ENCODE assay signal across 13 cellular contexts in the genomic region with DNA sequence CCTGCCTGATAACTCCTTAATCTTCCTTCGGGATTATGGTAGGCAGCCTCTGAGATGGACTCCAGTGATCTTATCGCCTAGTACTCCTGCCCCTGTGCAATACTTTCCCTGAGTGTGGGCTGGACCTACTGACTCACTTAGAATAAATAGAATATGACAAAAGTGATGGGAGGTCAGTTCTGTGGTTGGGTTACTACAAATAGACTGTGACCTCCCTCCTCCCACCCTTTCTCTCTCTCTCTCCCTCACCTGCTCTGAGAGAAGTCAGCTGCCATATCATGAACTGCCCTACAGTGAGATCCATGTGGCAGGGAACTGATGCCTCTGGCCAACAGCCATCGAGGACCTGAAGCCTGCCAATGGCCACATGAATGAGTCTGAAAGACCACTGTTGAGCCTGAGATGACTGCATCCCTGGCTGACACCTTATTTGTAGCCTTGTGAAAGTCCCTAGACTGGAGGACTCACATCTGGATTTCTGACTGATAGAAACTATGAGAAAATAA. TPM values are rescaled to one million over a fixed set of nuclear protein-coding genes. Genes with fewer than 3 reads are reported as not detected.
DNase-seq lines count a peak whose midpoint lies in the region; ATAC-seq lines count a peak whose summit lies in the region.
"Had no signal": no experiment of that assay in that cellular context is flagged by ENCODE, and none has a peak within 500 bp of the region (broad histone marks: within the 10 kb centered on the region; RNA-seq: fewer than 3 reads in every experiment).

No MANE protein-coding gene starts in this region.

- no peaks in the 10 kb centered on the region for H3K4me1 Mint-ChIP-seq in stimulated activated effector memory CD8-positive, alpha-beta T cell treated with anti-CD3 and anti-CD28 coated beads, Interleukin-12 subunit alpha, Interleukin-12 subunit beta, amount 100 ng/mL, for 72 hours
- H3K4me1 Mint-ChIP-seq in naive thymus-derived CD4-positive, alpha-beta T cell = no peaks in the 10 kb centered on the region

- CTCF ChIA-PET in naive thymus-derived CD4-positive, alpha-beta T cell (lab: Charles Lee) = no interaction called here

- no peak overlapping the region for H3K4me3 Mint-ChIP-seq in stimulated activated effector memory CD8-positive, alpha-beta T cell treated with anti-CD3 and anti-CD28 coated beads, Interleukin-12 subunit alpha, Interleukin-12 subunit beta, amount 100 ng/mL, for 72 hours
- no peak overlapping the region for H3K4me3 Mint-ChIP-seq in naive thymus-derived CD4-positive, alpha-beta T cell

- H3K4me1 ChIP-seq in naive thymus-derived CD4-positive, alpha-beta T cell (ENCODE audit: control insufficient read depth in 2 of 2, insufficient read depth in 2 of 2, low read length in 2 of 2) = no peaks in the 10 kb centered on the region
- H3K4me1 ChIP-seq: right lobe of liver had no signal

- peaks cover 0 to 6% of the 10 kb centered on the region in 2 donors for H3K27me3 ChIP-seq in naive thymus-derived CD4-positive, alpha-beta T cell (ENCODE audit: control insufficient read depth in 2 of 2, insufficient read depth in 2 of 2, low read length in 2 of 2)
- H3K27me3 ChIP-seq: right lobe of liver, tibial artery had no signal

- H3K9me3 Mint-ChIP-seq in stimulated activated effector memory CD8-positive, alpha-beta T cell treated with anti-CD3 and anti-CD28 coated beads, Interleukin-12 subunit alpha, Interleukin-12 subunit beta, amount 100 ng/mL, for 72 hours = no peaks in the 10 kb centered on the region
- H3K9me3 Mint-ChIP-seq in naive thymus-derived CD4-positive, alpha-beta T cell = no peaks in the 10 kb centered on the region
- H3K9me3 Mint-ChIP-seq: activated T-helper 2 cell treated with anti-CD3 and anti-CD28 coated beads, Interferon-gamma antibody, Interleukin-2, Interleukin-4, amounts not matched to agents 10 μg/mL and 5 μg/mL and 100 μg/mL, durations not matched to agents 14 hours and 24 hours and 36 hours had no signal

- H3K27ac Mint-ChIP-seq in stimulated activated effector memory CD8-positive, alpha-beta T cell treated with anti-CD3 and anti-CD28 coated beads, Interleukin-12 subunit alpha, Interleukin-12 subunit beta, amount 100 ng/mL, for 72 hours = no peak overlapping the region
- H3K27ac Mint-ChIP-seq in naive thymus-derived CD4-positive, alpha-beta T cell = no peak overlapping the region
- H3K27ac Mint-ChIP-seq: activated T-helper 2 cell treated with anti-CD3 and anti-CD28 coated beads, Interferon-gamma antibody, Interleukin-2, Interleukin-4, amounts not matched to agents 10 μg/mL and 5 μg/mL and 100 μg/mL, durations not matched to agents 14 hours and 24 hours and 36 hours had no signal

- DNase-seq in SIG-M5 treated with dmso at 0.1 percent for 504 hours (lab: John Stamatoyannopoulos, UW; ENCODE audit: unreplicated experiment) (peak; percentile 28), SIG-M5 (lab: John Stamatoyannopoulos, UW) (no peak), SW480 (ENCODE audit: low spot score) (peak; percentile 51), pons (ENCODE audit: low spot score) (no peak), NCI-H1930 (lab: John Stamatoyannopoulos, UW) (no peak)
- no peak for DNase-seq in stimulated activated effector memory CD8-positive, alpha-beta T cell treated with anti-CD3 and anti-CD28 coated beads, Interleukin-12 subunit alpha, Interleukin-12 subunit beta, amount 100 ng/mL, for 72 hours (ENCODE audit: low spot score in 2 of 2)
- no peak for DNase-seq in naive thymus-derived CD4-positive, alpha-beta T cell
- DNase-seq: HCEC 1CT, right lobe of liver, RPMI8226, tibial artery had no signal

- POLR2A ChIA-PET in naive thymus-derived CD4-positive, alpha-beta T cell (lab: Charles Lee) = no interaction called here

- intact Hi-C loops in naive thymus-derived CD4-positive, alpha-beta T cell (cut with micrococcal nuclease) = no loop called here

- H3K9me3 ChIP-seq in naive thymus-derived CD4-positive, alpha-beta T cell (ENCODE audit: control insufficient read depth in 2 of 3, low read length in 3 of 3) = no peaks in the 10 kb centered on the region
- H3K9me3 ChIP-seq: right lobe of liver, tibial artery had no signal

- ATAC-seq in HG03045 (IDR thresholded peaks at IDR 0.05; ENCODE audit: unreplicated experiment) = peak; percentile 89
- peak; percentile 61 for ATAC-seq in stimulated activated effector memory CD8-positive, alpha-beta T cell treated with anti-CD3 and anti-CD28 coated beads, Interleukin-12 subunit alpha, Interleukin-12 subunit beta, amount 100 ng/mL, for 72 hours
- ATAC-seq in naive thymus-derived CD4-positive, alpha-beta T cell = no peak

- no peaks in the 10 kb centered on the region for H3K36me3 ChIP-seq in naive thymus-derived CD4-positive, alpha-beta T cell (ENCODE audit: control insufficient read depth in 2 of 3, insufficient read depth in 3 of 3, low read length in 3 of 3)
- H3K36me3 ChIP-seq: right lobe of liver, tibial artery had no signal

- no peaks in the 10 kb centered on the region for H3K36me3 Mint-ChIP-seq in stimulated activated effector memory CD8-positive, alpha-beta T cell treated with anti-CD3 and anti-CD28 coated beads, Interleukin-12 subunit alpha, Interleukin-12 subunit beta, amount 100 ng/mL, for 72 hours
- H3K36me3 Mint-ChIP-seq in naive thymus-derived CD4-positive, alpha-beta T cell = peaks cover 0 to 3% (median 0%) of the 10 kb centered on the region in 5 donors

- H3K27me3 Mint-ChIP-seq in naive thymus-derived CD4-positive, alpha-beta T cell = peaks cover 2 to 6% (median 5%) of the 10 kb centered on the region in 5 donors

- no peak overlapping the region for H3K4me3 ChIP-seq in naive thymus-derived CD4-positive, alpha-beta T cell (ENCODE audit: low read length)
- H3K4me3 ChIP-seq: right lobe of liver, tibial artery had no signal

- no peak overlapping the region for H3K27ac ChIP-seq in naive thymus-derived CD4-positive, alpha-beta T cell (ENCODE audit: low read depth, low read length)
- H3K27ac ChIP-seq: right lobe of liver, tibial artery had no signal

RNA-seq across cellular contexts. Expression of gene NRG2, which starts 31.7 kb away (rescaled TPM):
- total RNA-seq in naive thymus-derived CD4-positive, alpha-beta T cell = under 1 TPM in 3 of 5 experiments, not detected in 2; 0.11 to 0.22 (median 0.13) TPM
- under 1 TPM in 1 of 2 donors, not detected in 1; 0.05 TPM for polyA plus RNA-seq in naive thymus-derived CD4-positive, alpha-beta T cell
- total RNA-seq: activated T-helper 2 cell treated with anti-CD3 and anti-CD28 coated beads, Interferon-gamma antibody, Interleukin-2, Interleukin-4, amounts not matched to agents 10 μg/mL and 5 μg/mL and 100 μg/mL, durations not matched to agents 14 hours and 24 hours and 36 hours had no signal

Comparison
In these comparisons a context has a peak if more than half of its experiments do, and no peak if none do; other contexts are left out.
1. DNase-seq: peak in SIG-M5 treated with dmso at 0.1 percent for 504 hours (single experiment) and SW480 (single experiment); none in SIG-M5 (single experiment), stimulated activated effector memory CD8-positive, alpha-beta T cell treated with anti-CD3 and anti-CD28 coated beads, Interleukin-12 subunit alpha, Interleukin-12 subunit beta, amount 100 ng/mL, for 72 hours (0 of 2), pons (single experiment), NCI-H1930 (0 of 2) and naive thymus-derived CD4-positive, alpha-beta T cell (0 of 9).